ENCODE assay signal across 2 cellular contexts in genomic region chr22:44530106-44530505, GRCh38.
TF ChIP-seq lines count a peak whose summit lies in the region.

No MANE protein-coding gene starts in this region.

TF ChIP-seq in HEK293, 187 proteins besides CTCF, POLR2A, EP300 and RAD21:
- TF ChIP-seq ZNF174 (tag by site-specific recombination; IDR thresholded peaks at IDR 0.05) (no peak), ZFHX2 (tag by site-specific recombination; conservative IDR thresholded peaks at IDR 0.05) (0 out of 2 replicates have a peak, but pooled peaks have one; percentile 11), KLF9 (tag by site-specific recombination; IDR thresholded peaks at IDR 0.05; ENCODE audit: low read depth) (no peak), ZNF140 (tag by site-specific recombination; IDR thresholded peaks at IDR 0.05) (no peak), ZNF214 (tag by site-specific recombination; IDR thresholded peaks at IDR 0.05; ENCODE audit: borderline replicate concordance) (no peak), BCL6B (tag by site-specific recombination; IDR thresholded peaks at IDR 0.05) (no peak), YY2 (tag by site-specific recombination; IDR thresholded peaks at IDR 0.05) (no peak)

TF ChIP-seq in K562, 482 proteins besides CTCF, POLR2A, EP300 and RAD21:
- TF ChIP-seq HSF4 (CRISPR knock-in tag; IDR thresholded peaks at IDR 0.05; ENCODE audit: borderline replicate concordance) (no peak), RFX1 (IDR thresholded peaks at IDR 0.05) (peak; percentile 27), GMEB1 (CRISPR knock-in tag; IDR thresholded peaks at IDR 0.05) (no peak), CREB5 (CRISPR knock-in tag; IDR thresholded peaks at IDR 0.05) (no peak), VEZF1 (CRISPR knock-in tag; IDR thresholded peaks at IDR 0.05) (no peak), RBM34 (IDR thresholded peaks at IDR 0.05; ENCODE audit: borderline replicate concordance, insufficient read depth, low read length) (no peak), NELFE (IDR thresholded peaks at IDR 0.05; ENCODE audit: insufficient read depth, insufficient read length) (no peak), CEBPG (CRISPR knock-in tag; IDR thresholded peaks at IDR 0.05) (no peak), CEBPG (tag; conservative IDR thresholded peaks at IDR 0.05 in 1 of 2, IDR thresholded peaks at IDR 0.05 in 1 of 2) (peak in 1 of 2 experiments; percentile 24; a peak in 1 of 4 replicates)
